ENCODE assay signal across 18 cellular contexts in the genomic region with DNA sequence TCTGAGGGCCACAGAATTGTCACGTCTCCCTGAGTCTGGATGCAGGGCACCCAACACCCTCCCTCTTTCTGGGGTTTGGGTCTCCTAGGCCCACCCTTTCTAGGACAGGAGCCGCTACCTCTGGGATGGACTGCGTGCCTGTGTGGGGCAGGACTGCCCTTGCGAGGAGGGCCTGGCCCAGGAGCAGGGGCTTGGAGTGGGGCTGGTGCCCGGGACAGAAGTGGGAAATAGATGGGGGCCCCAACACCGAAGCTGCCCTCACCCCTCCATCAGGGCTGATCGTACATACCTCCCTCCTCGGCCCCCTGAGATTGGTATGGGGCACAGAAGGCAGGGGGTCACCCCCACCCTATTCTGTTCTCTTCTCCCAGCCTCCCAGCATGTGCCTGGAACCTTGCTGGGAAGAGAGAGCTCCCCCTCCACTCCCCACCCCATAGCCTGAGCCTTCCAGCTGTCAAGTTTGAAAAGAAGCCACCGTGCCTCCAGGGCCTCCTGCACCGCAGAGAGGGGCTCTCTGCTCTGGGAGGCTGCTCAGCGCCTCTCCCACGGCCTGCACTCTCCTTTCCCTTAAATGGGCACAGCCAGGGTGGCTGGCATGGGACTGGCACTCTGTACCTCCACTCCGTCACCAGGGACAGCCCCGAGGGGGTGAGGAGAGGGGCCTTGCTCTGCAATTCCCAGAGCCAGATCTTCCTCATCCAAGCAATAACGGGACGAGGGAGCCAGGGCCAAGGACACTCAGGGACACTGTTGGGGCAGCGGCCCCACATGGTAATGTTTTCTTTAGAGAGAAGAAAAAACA. TPM values are rescaled to one million over a fixed set of nuclear protein-coding genes. Genes with fewer than 3 reads are reported as not detected.
A peak's percentile ranks its signal among the peaks of the same experiment; 100 is the strongest.
DNase-seq lines count a peak whose midpoint lies in the region; ATAC-seq and TF ChIP-seq lines count a peak whose summit lies in the region.
"Had no signal": no experiment of that assay in that cellular context is flagged by ENCODE, and none has a peak within 500 bp of the region (broad histone marks: within the 10 kb centered on the region; RNA-seq: fewer than 3 reads in every experiment).

No MANE protein-coding gene starts in this region.

- intact Hi-C loops in natural killer cell (cut with micrococcal nuclease) (no loop called here), dorsolateral prefrontal cortex (cut with DNase I) (loop anchor here in 1 of 2 donors (5.0 kb wide), 1 partner anchor 33 kb away; no protein-coding TSS in a partner anchor), PC-9 (cut with micrococcal nuclease; ENCODE audit: unreplicated experiment) (loop anchor here (10.0 kb wide), 1 partner anchor 176 kb away; the partner anchor contains the start of genes DDB1 and TKFC)

- peaks cover 26 to 37% of the 10 kb centered on the region in 2 donors for H3K27me3 Mint-ChIP-seq in natural killer cell (ENCODE audit: low read depth in 2 of 2)
- H3K27me3 Mint-ChIP-seq in natural killer cell treated with Interleukin-12 subunit alpha and Interleukin-12 subunit beta and Interleukin-15 and Interleukin-18, amount 100 ng/mL, for 72 hours, result peaks cover 20 to 28% of the 10 kb centered on the region in 2 donors

- peaks cover 23 to 52% of the 10 kb centered on the region in 2 donors for H3K4me1 ChIP-seq in neuronal stem cell (ENCODE audit: control insufficient read depth in 2 of 2, insufficient read depth in 1 of 2, low read depth in 1 of 2, low read length in 2 of 2)
- peaks cover 40% of the 10 kb centered on the region for H3K4me1 ChIP-seq in PC-9 (replicated peaks; ENCODE audit: insufficient read depth)

- H3K79me1 ChIP-seq in neuronal stem cell (ENCODE audit: low read depth, low read length), result no peaks in the 10 kb centered on the region

- no peak overlapping the region for H3K9ac ChIP-seq in neuronal stem cell (ENCODE audit: low read depth, low read length, poor library complexity)

- H3K4ac ChIP-seq in neuronal stem cell (ENCODE audit: low read length), result no peak overlapping the region

- H2BK5ac ChIP-seq in neuronal stem cell (ENCODE audit: low read length), result peak overlapping the region; percentile 11

- H4K91ac ChIP-seq in neuronal stem cell (ENCODE audit: low read depth, low read length, poor library complexity), result no peak overlapping the region

- H2AK5ac ChIP-seq in neuronal stem cell (ENCODE audit: low read depth, low read length), result peak overlapping the region; percentile 79

- no peaks in the 10 kb centered on the region for H4K20me1 ChIP-seq in PC-9 (ENCODE audit: insufficient read depth)

- no peak for DNase-seq in natural killer cell
- DNase-seq in natural killer cell treated with Interleukin-12 subunit alpha and Interleukin-12 subunit beta and Interleukin-15 and Interleukin-18, amount 100 ng/mL, for 72 hours (ENCODE audit: low spot score), result no peak
- no peak for DNase-seq in dorsolateral prefrontal cortex
- DNase-seq in neuronal stem cell (ENCODE audit: low spot score), result no peak
- no peak for DNase-seq in AG20443 (ENCODE audit: low spot score)
- no peak for DNase-seq in NCI-H187 treated with DMSO at 0.1 percent for 48 hours (lab: John Stamatoyannopoulos, UW)
- DNase-seq in PC-9, result no peak
- no peak for DNase-seq in activated gamma-delta T cell (lab: John Stamatoyannopoulos, UW)
- DNase-seq: cortex of kidney; KBM-7; NCI-H1092 treated with DMSO at 0.1 percent for 48 hours; NCI-H446 treated with DMSO at 0.1 percent for 48 hours; stimulated activated naive B cell treated with anti-CD40 and anti-IgM and Interleukin-4, amounts not matched to agents 10 μg/mL and 1 μg/mL and 100 μg/mL, for 72 hours had no signal

- BruUV-seq in PC-9 (replicated peaks; lab: Mats Ljungman, UMichigan), result no TSS peak

- POLR2A ChIA-PET in PC-9 (lab: Charles Lee; ENCODE audit: unreplicated experiment), result interaction anchor here (0.6 kb wide), 1 partner anchor 21 kb away, joined by 3 read pairs; no protein-coding TSS in a partner anchor

- no peak overlapping the region for H3K14ac ChIP-seq in neuronal stem cell (ENCODE audit: low read length)

- CTCF ChIA-PET in PC-9 (lab: Charles Lee), result no interaction called here

- H3K18ac ChIP-seq in neuronal stem cell (ENCODE audit: low read length), result no peak overlapping the region

- peak overlapping the region; percentile 40 for H3K23ac ChIP-seq in neuronal stem cell (ENCODE audit: low read depth, low read length, poor library complexity)

- peak overlapping the region; percentile 56 for H3K4me3 Mint-ChIP-seq in natural killer cell
- no peak overlapping the region for H3K4me3 Mint-ChIP-seq in natural killer cell treated with Interleukin-12 subunit alpha and Interleukin-12 subunit beta and Interleukin-15 and Interleukin-18, amount 100 ng/mL, for 72 hours

- ATAC-seq in natural killer cell, result no peak
- no peak for ATAC-seq in natural killer cell treated with Interleukin-12 subunit alpha and Interleukin-12 subunit beta and Interleukin-15 and Interleukin-18, amount 100 ng/mL, for 72 hours
- ATAC-seq: HCT116 had no signal

- peaks cover 5% of the 10 kb centered on the region in 2 donors for H3K4me1 Mint-ChIP-seq in natural killer cell
- peaks cover 4 to 5% of the 10 kb centered on the region in 2 donors for H3K4me1 Mint-ChIP-seq in natural killer cell treated with Interleukin-12 subunit alpha and Interleukin-12 subunit beta and Interleukin-15 and Interleukin-18, amount 100 ng/mL, for 72 hours (ENCODE audit: low read depth in 2 of 2)

- no peaks in the 10 kb centered on the region for H3K9me3 Mint-ChIP-seq in natural killer cell
- H3K9me3 Mint-ChIP-seq in natural killer cell treated with Interleukin-12 subunit alpha and Interleukin-12 subunit beta and Interleukin-15 and Interleukin-18, amount 100 ng/mL, for 72 hours, result no peaks in the 10 kb centered on the region
- H3K9me3 Mint-ChIP-seq: stimulated activated naive B cell treated with anti-CD40 and anti-IgM and Interleukin-4, amounts not matched to agents 10 μg/mL and 1 μg/mL and 100 μg/mL, for 72 hours had no signal

- WGBS in neuronal stem cell (ENCODE audit: extremely low coverage in 2 of 2, insufficient read length in 2 of 2, insufficient replicate concordance in 1 of 2), 2 donors, result no CpG with 5 or more reads among the region's 17 CpGs

- H3F3A ChIP-seq in PC-9 (ENCODE audit: insufficient read depth, low read depth), result peaks cover 19% of the 10 kb centered on the region

- H3K4me3 ChIP-seq in dorsolateral prefrontal cortex, result peak overlapping the region in 37 of 59 donors; percentile 6 to 65 (median 49)
- peak overlapping the region in 1 of 2 donors; percentile 23 for H3K4me3 ChIP-seq in neuronal stem cell (ENCODE audit: low read length in 2 of 2)
- H3K4me3 ChIP-seq in PC-9, result no peak overlapping the region
- H3K4me3 ChIP-seq: hepatocyte had no signal

- peak overlapping the region; percentile 84 for H2BK15ac ChIP-seq in neuronal stem cell (ENCODE audit: low read length)

- TF ChIP-seq CTCF in natural killer cell (IDR thresholded peaks at IDR 0.05), result no peak
- no peak for TF ChIP-seq CTCF in dorsolateral prefrontal cortex (IDR thresholded peaks at IDR 0.05 in 54 of 56, conservative IDR thresholded peaks at IDR 0.05 in 2 of 56; ENCODE audit: low read depth in 1 of 56, partially characterized antibody in 56 of 56)
- TF ChIP-seq CTCF in PC-9 (conservative IDR thresholded peaks at IDR 0.05), result no peak

- H3K9me3 ChIP-seq in neuronal stem cell (replicated peaks in 1 of 2; ENCODE audit: control insufficient read depth in 2 of 2, insufficient read depth in 1 of 2, low read depth in 1 of 2, low read length in 2 of 2), result peaks cover 0 to 1% of the 10 kb centered on the region in 2 donors
- no peaks in the 10 kb centered on the region for H3K9me3 ChIP-seq in PC-9 (ENCODE audit: insufficient read depth, low read depth)

- no peaks in the 10 kb centered on the region for H3K36me3 Mint-ChIP-seq in natural killer cell
- H3K36me3 Mint-ChIP-seq in natural killer cell treated with Interleukin-12 subunit alpha and Interleukin-12 subunit beta and Interleukin-15 and Interleukin-18, amount 100 ng/mL, for 72 hours, result no peaks in the 10 kb centered on the region

- H2BK120ac ChIP-seq in neuronal stem cell (ENCODE audit: low read depth, low read length), result no peak overlapping the region

- H3K36me3 ChIP-seq in neuronal stem cell (replicated peaks in 1 of 2; ENCODE audit: control insufficient read depth in 2 of 2, insufficient read depth in 2 of 2, low read length in 2 of 2) (no peaks in the 10 kb centered on the region), PC-9 (ENCODE audit: low read depth) (no peaks in the 10 kb centered on the region)

- H3K9me2 ChIP-seq in PC-9 (ENCODE audit: insufficient read depth), result no peaks in the 10 kb centered on the region

- peak overlapping the region in 52 of 59 donors; percentile 19 to 91 (median 75) for H3K27ac ChIP-seq in dorsolateral prefrontal cortex
- no peak overlapping the region for H3K27ac ChIP-seq in neuronal stem cell (replicated peaks; ENCODE audit: low read length)
- H3K27ac ChIP-seq in PC-9, result no peak overlapping the region
- H3K27ac ChIP-seq: hepatocyte, HL-60 had no signal

- peaks cover 0 to 52% (median 14%) of the 10 kb centered on the region in 45 donors for H3K27me3 ChIP-seq in dorsolateral prefrontal cortex
- peaks cover 0 to 33% (median 26%) of the 10 kb centered on the region in 3 experiments for H3K27me3 ChIP-seq in neuronal stem cell (ENCODE audit: control insufficient read depth in 3 of 3, insufficient read depth in 3 of 3, low read depth in 1 of 3, low read length in 3 of 3)
- H3K27me3 ChIP-seq in PC-9 (ENCODE audit: insufficient read depth, low read depth), result peaks cover 28% of the 10 kb centered on the region

- no peaks in the 10 kb centered on the region for H3K79me2 ChIP-seq in PC-9 (ENCODE audit: low read depth)
- H3K79me2 ChIP-seq: hepatocyte had no signal

- H3K4me2 ChIP-seq in neuronal stem cell (ENCODE audit: insufficient read depth, low read length, poor library complexity, severe bottlenecking) (no peak overlapping the region), PC-9 (no peak overlapping the region)

- no peak overlapping the region for H2BK12ac ChIP-seq in neuronal stem cell (ENCODE audit: low read length)

- H4K8ac ChIP-seq in neuronal stem cell (ENCODE audit: low read depth, low read length), result no peak overlapping the region

- H2AFZ ChIP-seq in neuronal stem cell (ENCODE audit: low read length) (no peak overlapping the region), PC-9 (no peak overlapping the region)
- H2AFZ ChIP-seq: hepatocyte had no signal

- H3K27ac Mint-ChIP-seq in natural killer cell, result no peak overlapping the region
- no peak overlapping the region for H3K27ac Mint-ChIP-seq in natural killer cell treated with Interleukin-12 subunit alpha and Interleukin-12 subunit beta and Interleukin-15 and Interleukin-18, amount 100 ng/mL, for 72 hours
- H3K27ac Mint-ChIP-seq: stimulated activated naive B cell treated with anti-CD40 and anti-IgM and Interleukin-4, amounts not matched to agents 10 μg/mL and 1 μg/mL and 100 μg/mL, for 72 hours had no signal

RNA-seq across cellular contexts. Expression of gene LRRC10B, which starts 1.8 kb away (rescaled TPM):
- total RNA-seq in natural killer cell (not detected), dorsolateral prefrontal cortex (10 to 100 TPM in 46 of 120 experiments, 1 to 10 TPM in 74; 1.3 to 19.6 (median 9.1) TPM), PC-9 (2021) (1.0 and 1.1 TPM in 2 replicates)
- not detected for total RNA-seq in natural killer cell treated with Interleukin-12 subunit alpha and Interleukin-12 subunit beta and Interleukin-15 and Interleukin-18, amount 100 ng/mL, for 72 hours
- polyA plus RNA-seq in neuronal stem cell (2013, experiment 1 of 2), result 1.5 TPM
- 1.4 TPM for polyA plus RNA-seq in neuronal stem cell (2013, experiment 2 of 2)
- total RNA-seq: epithelial cell of proximal tubule, left lobe of liver had no signal

Comparison
In these comparisons a context has a peak if more than half of its experiments do, and no peak if none do; other contexts are left out.
1. H3K27ac ChIP-seq: peak in dorsolateral prefrontal cortex (52 of 59); none in neuronal stem cell (single experiment) and PC-9 (single experiment).